ENCODE assay signal across 15 cellular contexts in the genomic region with DNA sequence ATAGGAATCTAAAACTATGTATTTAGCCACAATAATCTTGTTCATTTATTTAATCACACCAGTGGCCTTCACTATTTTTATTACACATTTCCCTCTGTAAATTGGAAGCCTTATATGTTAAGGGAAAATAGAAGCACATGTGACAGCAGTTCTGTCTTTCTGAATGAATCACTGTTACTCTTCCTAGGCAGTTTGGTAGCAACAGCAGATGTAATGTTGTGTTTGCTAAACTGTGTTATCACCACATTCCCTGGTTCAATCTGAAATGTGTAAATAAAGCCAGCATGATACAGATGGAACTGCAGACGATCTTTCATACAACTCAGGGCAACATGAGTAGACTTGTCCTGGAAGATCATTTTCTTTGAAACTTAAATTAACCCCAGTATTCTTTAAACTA.
DNase-seq lines count a peak whose midpoint lies in the region; ATAC-seq and TF ChIP-seq lines count a peak whose summit lies in the region.
"Had no signal": no experiment of that assay in that cellular context is flagged by ENCODE, and none has a peak within 500 bp of the region (broad histone marks: within the 10 kb centered on the region; RNA-seq: fewer than 3 reads in every experiment).

No MANE protein-coding gene starts in this region.

- no peaks in the 10 kb centered on the region for H3K79me2 ChIP-seq in mammary epithelial cell (ENCODE audit: insufficient read depth, low read length)

- H2AFZ ChIP-seq in IMR-90 (replicated peaks; ENCODE audit: low read length, poor library complexity) = no peak overlapping the region
- H2AFZ ChIP-seq in mammary epithelial cell (ENCODE audit: low read depth, low read length) = no peak overlapping the region
- H2AFZ ChIP-seq: PC-9 had no signal

- H2BK120ac ChIP-seq in IMR-90 (ENCODE audit: low read depth, low read length) = no peak overlapping the region

- H3K4me3 ChIP-seq in IMR-90 (ENCODE audit: insufficient read depth, low read depth, low read length) = no peak overlapping the region
- no peak overlapping the region for H3K4me3 ChIP-seq in mammary epithelial cell (replicated peaks in 1 of 3; ENCODE audit: insufficient read depth in 1 of 3, low read depth in 2 of 3, low read length in 3 of 3)
- H3K4me3 ChIP-seq: PC-9 had no signal

- H3K9me3 ChIP-seq in IMR-90 (ENCODE audit: control insufficient read depth, insufficient read depth, low read length) (no peaks in the 10 kb centered on the region), mammary epithelial cell (replicated peaks; ENCODE audit: insufficient read depth, low read length) (no peaks in the 10 kb centered on the region)

- no peak for TF ChIP-seq POLR2A in IMR-90 (IDR thresholded peaks at IDR 0.05; ENCODE audit: low read depth, low read length)

- no peaks in the 10 kb centered on the region for H4K20me1 ChIP-seq in IMR-90 (ENCODE audit: insufficient read depth, low read length)
- H4K20me1 ChIP-seq in mammary epithelial cell (ENCODE audit: insufficient read depth, low read length) = no peaks in the 10 kb centered on the region

- WGBS in IMR-90 (ENCODE audit: extremely low coverage in 2 of 2, insufficient read length in 1 of 2), 2 experiments = no CpG with 5 or more reads among the region's 1 CpG
- WGBS in mammary epithelial cell (ENCODE audit: low coverage, missing lambda C conversion rate) = 0% methylated on average over 1 of the region's 1 CpG

- H3K4me2 ChIP-seq in IMR-90 (ENCODE audit: low read depth, low read length) (no peak overlapping the region), mammary epithelial cell (ENCODE audit: insufficient read depth, low read depth, low read length) (peak overlapping the region; percentile 2)
- H3K4me2 ChIP-seq: PC-9 had no signal

- no peak overlapping the region for H2AK5ac ChIP-seq in IMR-90 (ENCODE audit: low read depth, low read length)

- H3K36me3 Mint-ChIP-seq in naive thymus-derived CD8-positive, alpha-beta T cell = peaks cover 0 to 22% (median 10%) of the 10 kb centered on the region in 3 donors
- peaks cover 0 to 21% (median 0%) of the 10 kb centered on the region in 3 donors for H3K36me3 Mint-ChIP-seq in immature natural killer cell

- no peaks in the 10 kb centered on the region; the same call in 1 of the 2 replicates for H3K4me1 ChIP-seq in IMR-90 (ENCODE audit: control insufficient read depth, insufficient read depth, low read length)
- peaks cover 9% of the 10 kb centered on the region for H3K4me1 ChIP-seq in mammary epithelial cell (ENCODE audit: insufficient read depth, low read length)

- BruUV-seq in IMR-90 (replicated peaks; lab: Mats Ljungman, UMichigan) (no TSS peak), mammary epithelial cell (replicated peaks; lab: Mats Ljungman, UMichigan) (no TSS peak)

- H3K27me3 Mint-ChIP-seq in naive thymus-derived CD8-positive, alpha-beta T cell = no peaks in the 10 kb centered on the region
- H3K27me3 Mint-ChIP-seq in immature natural killer cell (ENCODE audit: low read depth in 3 of 3) = peaks cover 0 to 7% (median 2%) of the 10 kb centered on the region in 3 donors
- H3K27me3 Mint-ChIP-seq: B cell; CD4-positive, alpha-beta T cell had no signal

- peak; percentile 2 for DNase-seq in Ammon's horn (ENCODE audit: low spot score)
- peak; percentile 18 for DNase-seq in IMR-90
- peak; percentile 60 for DNase-seq in mammary epithelial cell
- peak; percentile 88 for DNase-seq in foreskin melanocyte
- DNase-seq in NCI-H1930 (lab: John Stamatoyannopoulos, UW) = no peak
- no peak for DNase-seq in naive thymus-derived CD8-positive, alpha-beta T cell
- DNase-seq in immature natural killer cell = no peak
- DNase-seq: CD4-positive, alpha-beta T cell; KG1; NCI-H1092; NCI-H1694 treated with DMSO at 0.1 percent for 48 hours; NCI-H2171; NCI-H446; PC-9 had no signal

- no peak overlapping the region for H3K27ac ChIP-seq in IMR-90 (ENCODE audit: insufficient read depth, low read length)
- H3K27ac ChIP-seq in mammary epithelial cell (ENCODE audit: insufficient read depth, low read depth, low read length) = peak overlapping the region; percentile 36
- H3K27ac ChIP-seq: PC-9 had no signal

- TF ChIP-seq RAD21 in IMR-90 (IDR thresholded peaks at IDR 0.05; ENCODE audit: low read length) = no peak

- dilution Hi-C loops in IMR-90 (cut with HindIII; ENCODE audit: low sequenced_read_pairs, unreplicated experiment) = no loop called here
- dilution Hi-C loops in mammary epithelial cell (cut with HindIII; ENCODE audit: low sequenced_read_pairs) = no loop called here

- POLR2A ChIA-PET in IMR-90 (lab: Charles Lee; ENCODE audit: unreplicated experiment) = no interaction called here
- POLR2A ChIA-PET in naive thymus-derived CD8-positive, alpha-beta T cell (lab: Charles Lee) = no interaction called here

- H2BK15ac ChIP-seq in IMR-90 (ENCODE audit: low read depth, low read length) = no peak overlapping the region

- H2BK20ac ChIP-seq in IMR-90 (ENCODE audit: low read depth, low read length) = no peak overlapping the region

- H3K27me3 ChIP-seq in IMR-90 (ENCODE audit: control insufficient read depth, insufficient read depth, low read length) (no peaks in the 10 kb centered on the region), mammary epithelial cell (ENCODE audit: insufficient read depth, low read length) (no peaks in the 10 kb centered on the region)

- H3K79me1 ChIP-seq in IMR-90 (ENCODE audit: low read depth in 1 of 2, low read length in 2 of 2) = no peaks in the 10 kb centered on the region

- TF ChIP-seq CTCF in IMR-90 (conservative IDR thresholded peaks at IDR 0.05; ENCODE audit: low read depth, low read length) (no peak), mammary epithelial cell (conservative IDR thresholded peaks at IDR 0.05 in 1 of 2, IDR thresholded peaks at IDR 0.05 in 1 of 2; ENCODE audit: extremely low read depth in 1 of 2, insufficient read depth in 1 of 2, low read depth in 1 of 2, low read length in 2 of 2) (no peak)

- in situ Hi-C loops in IMR-90 (cut with MboI; ENCODE audit: low sequenced_read_pairs) = no loop called here
- in situ Hi-C loops in mammary epithelial cell (cut with MboI; ENCODE audit: low sequenced_read_pairs in 2 of 2) = no loop called here

- no peak overlapping the region for H4K5ac ChIP-seq in IMR-90 (ENCODE audit: low read depth, low read length)

- H3K56ac ChIP-seq in IMR-90 (ENCODE audit: extremely low read depth, insufficient read depth, low read length) = no peak overlapping the region

- H3K27ac Mint-ChIP-seq in naive thymus-derived CD8-positive, alpha-beta T cell = no peak overlapping the region
- peak overlapping the region in 3 of 6 donors; percentile 17 to 40 (median 28) for H3K27ac Mint-ChIP-seq in immature natural killer cell
- H3K27ac Mint-ChIP-seq: B cell; CD4-positive, alpha-beta T cell had no signal

- H2BK5ac ChIP-seq in IMR-90 (ENCODE audit: low read depth, low read length, poor library complexity, severe bottlenecking) = no peak overlapping the region

- H2AK9ac ChIP-seq in IMR-90 (replicated peaks; ENCODE audit: low read depth, low read length, poor library complexity) = no peak overlapping the region

- no peak; the same call in none of the 2 replicates for ATAC-seq in IMR-90 (ENCODE audit: low read depth)
- no peak for ATAC-seq in naive thymus-derived CD8-positive, alpha-beta T cell

- H3K18ac ChIP-seq in IMR-90 (ENCODE audit: low read depth, low read length) = no peak overlapping the region; the same call in 1 of the 2 replicates

- no peaks in the 10 kb centered on the region for H3K4me1 Mint-ChIP-seq in naive thymus-derived CD8-positive, alpha-beta T cell
- H3K4me1 Mint-ChIP-seq in immature natural killer cell = peaks cover 1 to 16% of the 10 kb centered on the region in 2 donors
- H3K4me1 Mint-ChIP-seq: B cell had no signal

- H3K9ac ChIP-seq in IMR-90 (ENCODE audit: low read depth, low read length) (no peak overlapping the region), mammary epithelial cell (ENCODE audit: insufficient read depth, low read length) (no peak overlapping the region)

- H3K36me3 ChIP-seq in IMR-90 (ENCODE audit: control insufficient read depth, insufficient read depth, low read length) = no peaks in the 10 kb centered on the region
- peaks cover 2% of the 10 kb centered on the region for H3K36me3 ChIP-seq in mammary epithelial cell (ENCODE audit: insufficient read depth, low read length)

- no peak overlapping the region for H4K8ac ChIP-seq in IMR-90 (ENCODE audit: low read depth in 2 of 2, low read length in 2 of 2)

- no peak overlapping the region for H3K23ac ChIP-seq in IMR-90 (ENCODE audit: low read depth, low read length)

- no peaks in the 10 kb centered on the region for H3K9me1 ChIP-seq in IMR-90 (ENCODE audit: insufficient read depth, low read length)

- peaks cover 0 to 1% (median 0%) of the 10 kb centered on the region in 9 donors for H3K9me3 Mint-ChIP-seq in naive thymus-derived CD8-positive, alpha-beta T cell
- H3K9me3 Mint-ChIP-seq in immature natural killer cell = no peaks in the 10 kb centered on the region
- H3K9me3 Mint-ChIP-seq: CD4-positive, alpha-beta T cell had no signal

- no peak overlapping the region for H3K4me3 Mint-ChIP-seq in naive thymus-derived CD8-positive, alpha-beta T cell
- no peak overlapping the region for H3K4me3 Mint-ChIP-seq in immature natural killer cell
- H3K4me3 Mint-ChIP-seq: B cell; CD4-positive, alpha-beta T cell had no signal

- H3K14ac ChIP-seq in IMR-90 (replicated peaks; ENCODE audit: low read depth, low read length) = no peak overlapping the region

- no peak overlapping the region for H3K4ac ChIP-seq in IMR-90 (ENCODE audit: low read depth, low read length)

- intact Hi-C loops in IMR-90 (cut with micrococcal nuclease) = no loop called here
- intact Hi-C loops in mammary epithelial cell (cut with micrococcal nuclease) = no loop called here

- CTCF ChIA-PET in IMR-90 (lab: Yijun Ruan, JAX) = no interaction called here
- CTCF ChIA-PET in mammary epithelial cell (lab: Charles Lee; ENCODE audit: low non-redundant PET) = no interaction called here

- H4K91ac ChIP-seq in IMR-90 (ENCODE audit: insufficient read depth, low read depth, low read length) = no peak overlapping the region

TF ChIP-seq in IMR-90, 13 proteins besides CTCF, POLR2A, EP300 and RAD21 (continues in another document):
- TF ChIP-seq CHD1 (IDR thresholded peaks at IDR 0.05; ENCODE audit: low read depth, low read length) = no peak
- TF ChIP-seq NFE2L2 (IDR thresholded peaks at IDR 0.05; ENCODE audit: low read depth, low read length) = no peak
- TF ChIP-seq, protein P1, sequence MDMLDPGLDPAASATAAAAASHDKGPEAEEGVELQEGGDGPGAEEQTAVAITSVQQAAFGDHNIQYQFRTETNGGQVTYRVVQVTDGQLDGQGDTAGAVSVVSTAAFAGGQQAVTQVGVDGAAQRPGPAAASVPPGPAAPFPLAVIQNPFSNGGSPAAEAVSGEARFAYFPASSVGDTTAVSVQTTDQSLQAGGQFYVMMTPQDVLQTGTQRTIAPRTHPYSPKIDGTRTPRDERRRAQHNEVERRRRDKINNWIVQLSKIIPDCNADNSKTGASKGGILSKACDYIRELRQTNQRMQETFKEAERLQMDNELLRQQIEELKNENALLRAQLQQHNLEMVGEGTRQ (IDR thresholded peaks at IDR 0.05; ENCODE audit: low read depth, low read length) = no peak; the same call in 1 of the 2 replicates
- TF ChIP-seq MXI1 (IDR thresholded peaks at IDR 0.05; ENCODE audit: borderline replicate concordance, low read depth, low read length) = no peak
- no peak for TF ChIP-seq RCOR1 (IDR thresholded peaks at IDR 0.05; ENCODE audit: insufficient replicate concordance, low read length)
- TF ChIP-seq MAFK (IDR thresholded peaks at IDR 0.05; ENCODE audit: low read depth, low read length) = no peak
- no peak for TF ChIP-seq RFX5 (IDR thresholded peaks at IDR 0.05; ENCODE audit: low read depth, low read length)

Comparison
In these comparisons a context has a peak if more than half of its experiments do, and no peak if none do; other contexts are left out.
1. DNase-seq: peak in Ammon's horn (single experiment), IMR-90 (single experiment), mammary epithelial cell (single experiment) and foreskin melanocyte (single experiment); none in NCI-H1930 (0 of 2), naive thymus-derived CD8-positive, alpha-beta T cell (0 of 10) and immature natural killer cell (0 of 3).